Comparison of ENCODE assay signal across 1 cellular context in the genomic region with DNA sequence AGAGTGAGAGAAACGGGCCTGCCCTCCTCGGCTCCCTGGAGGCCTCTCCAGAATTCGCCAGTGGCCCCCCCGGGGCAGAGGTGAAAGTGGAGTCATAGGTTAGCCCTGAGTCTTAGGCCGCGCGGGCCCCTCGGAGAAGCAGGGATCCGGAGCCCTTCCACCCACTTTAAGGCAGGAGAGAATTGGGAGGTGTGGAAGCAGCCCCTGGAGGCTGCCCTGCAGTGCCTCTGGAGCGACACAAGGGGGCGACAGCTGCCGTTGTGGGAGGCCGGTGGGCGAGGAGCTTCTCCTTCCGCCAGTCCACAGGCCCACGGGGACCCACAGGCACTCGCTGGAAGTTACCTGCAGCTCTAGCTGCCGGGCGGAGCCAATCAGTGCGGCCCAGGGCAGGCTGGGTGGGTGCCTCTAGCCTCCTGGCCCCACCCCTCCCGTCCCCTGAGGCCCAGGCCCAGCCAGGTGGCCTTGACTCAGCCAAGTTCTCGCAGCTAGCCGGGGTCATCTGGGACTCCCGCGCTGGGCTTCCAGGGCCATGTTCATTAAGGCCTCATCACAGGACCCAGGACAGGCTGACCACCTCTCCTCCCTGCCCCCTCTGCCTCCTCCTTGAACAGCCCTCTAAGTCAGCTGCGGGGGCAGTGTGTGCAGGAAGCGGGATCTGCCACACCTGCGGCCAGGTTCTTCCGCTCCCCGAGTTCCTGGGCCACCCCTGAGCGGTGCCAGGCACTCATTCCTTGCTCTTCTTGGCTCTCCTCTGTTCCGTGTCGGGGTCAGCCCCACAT.
A peak's percentile ranks its signal among the peaks of the same experiment; 100 is the strongest.
TF ChIP-seq lines count a peak whose summit lies in the region.

No MANE protein-coding gene starts in this region.

TF ChIP-seq in K562, 482 proteins besides CTCF, POLR2A, EP300 and RAD21 (continued from another document and continues in another):
- TF ChIP-seq, protein P1, sequence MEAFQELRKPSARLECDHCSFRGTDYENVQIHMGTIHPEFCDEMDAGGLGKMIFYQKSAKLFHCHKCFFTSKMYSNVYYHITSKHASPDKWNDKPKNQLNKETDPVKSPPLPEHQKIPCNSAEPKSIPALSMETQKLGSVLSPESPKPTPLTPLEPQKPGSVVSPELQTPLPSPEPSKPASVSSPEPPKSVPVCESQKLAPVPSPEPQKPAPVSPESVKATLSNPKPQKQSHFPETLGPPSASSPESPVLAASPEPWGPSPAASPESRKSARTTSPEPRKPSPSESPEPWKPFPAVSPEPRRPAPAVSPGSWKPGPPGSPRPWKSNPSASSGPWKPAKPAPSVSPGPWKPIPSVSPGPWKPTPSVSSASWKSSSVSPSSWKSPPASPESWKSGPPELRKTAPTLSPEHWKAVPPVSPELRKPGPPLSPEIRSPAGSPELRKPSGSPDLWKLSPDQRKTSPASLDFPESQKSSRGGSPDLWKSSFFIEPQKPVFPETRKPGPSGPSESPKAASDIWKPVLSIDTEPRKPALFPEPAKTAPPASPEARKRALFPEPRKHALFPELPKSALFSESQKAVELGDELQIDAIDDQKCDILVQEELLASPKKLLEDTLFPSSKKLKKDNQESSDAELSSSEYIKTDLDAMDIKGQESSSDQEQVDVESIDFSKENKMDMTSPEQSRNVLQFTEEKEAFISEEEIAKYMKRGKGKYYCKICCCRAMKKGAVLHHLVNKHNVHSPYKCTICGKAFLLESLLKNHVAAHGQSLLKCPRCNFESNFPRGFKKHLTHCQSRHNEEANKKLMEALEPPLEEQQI (IDR thresholded peaks at IDR 0.05) = no peak
- TF ChIP-seq, protein P2, sequence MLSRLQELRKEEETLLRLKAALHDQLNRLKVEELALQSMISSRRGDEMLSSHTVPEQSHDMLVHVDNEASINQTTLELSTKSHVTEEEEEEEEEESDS (CRISPR knock-in tag; IDR thresholded peaks at IDR 0.05) = no peak
- no peak for TF ChIP-seq CEBPG (CRISPR knock-in tag; IDR thresholded peaks at IDR 0.05)
- no peak for TF ChIP-seq CEBPG (tag; conservative IDR thresholded peaks at IDR 0.05 in 1 of 2, IDR thresholded peaks at IDR 0.05 in 1 of 2)
- no peak for TF ChIP-seq ZNF239 (CRISPR knock-in tag; IDR thresholded peaks at IDR 0.05)
- no peak for TF ChIP-seq OTX1 (CRISPR knock-in tag; IDR thresholded peaks at IDR 0.05)
- TF ChIP-seq ZFX (CRISPR knock-in tag; IDR thresholded peaks at IDR 0.05) = peak; percentile 89
- TF ChIP-seq SRF (CRISPR knock-in tag; IDR thresholded peaks at IDR 0.05) = no peak
- no peak for TF ChIP-seq MYNN (IDR thresholded peaks at IDR 0.05)
- no peak for TF ChIP-seq MYNN (CRISPR knock-in tag; IDR thresholded peaks at IDR 0.05)
- peak; percentile 29; the same call in 1 of the 2 replicates for TF ChIP-seq L3MBTL2 (IDR thresholded peaks at IDR 0.05)
- TF ChIP-seq, protein P3, sequence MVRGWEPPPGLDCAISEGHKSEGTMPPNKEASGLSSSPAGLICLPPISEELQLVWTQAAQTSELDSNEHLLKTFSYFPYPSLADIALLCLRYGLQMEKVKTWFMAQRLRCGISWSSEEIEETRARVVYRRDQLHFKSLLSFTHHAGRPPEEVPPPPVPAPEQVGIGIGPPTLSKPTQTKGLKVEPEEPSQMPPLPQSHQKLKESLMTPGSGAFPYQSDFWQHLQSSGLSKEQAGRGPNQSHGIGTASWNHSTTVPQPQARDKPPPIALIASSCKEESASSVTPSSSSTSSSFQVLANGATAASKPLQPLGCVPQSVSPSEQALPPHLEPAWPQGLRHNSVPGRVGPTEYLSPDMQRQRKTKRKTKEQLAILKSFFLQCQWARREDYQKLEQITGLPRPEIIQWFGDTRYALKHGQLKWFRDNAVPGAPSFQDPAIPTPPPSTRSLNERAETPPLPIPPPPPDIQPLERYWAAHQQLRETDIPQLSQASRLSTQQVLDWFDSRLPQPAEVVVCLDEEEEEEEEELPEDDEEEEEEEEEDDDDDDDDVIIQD (CRISPR knock-in tag; IDR thresholded peaks at IDR 0.05) = no peak
- TF ChIP-seq, protein P4, sequence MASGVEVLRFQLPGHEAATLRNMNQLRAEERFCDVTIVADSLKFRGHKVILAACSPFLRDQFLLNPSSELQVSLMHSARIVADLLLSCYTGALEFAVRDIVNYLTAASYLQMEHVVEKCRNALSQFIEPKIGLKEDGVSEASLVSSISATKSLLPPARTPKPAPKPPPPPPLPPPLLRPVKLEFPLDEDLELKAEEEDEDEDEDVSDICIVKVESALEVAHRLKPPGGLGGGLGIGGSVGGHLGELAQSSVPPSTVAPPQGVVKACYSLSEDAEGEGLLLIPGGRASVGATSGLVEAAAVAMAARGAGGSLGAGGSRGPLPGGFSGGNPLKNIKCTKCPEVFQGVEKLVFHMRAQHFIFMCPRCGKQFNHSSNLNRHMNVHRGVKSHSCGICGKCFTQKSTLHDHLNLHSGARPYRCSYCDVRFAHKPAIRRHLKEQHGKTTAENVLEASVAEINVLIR (CRISPR knock-in tag; IDR thresholded peaks at IDR 0.05) = no peak
- no peak for TF ChIP-seq EP400 (IDR thresholded peaks at IDR 0.05)
- no peak for TF ChIP-seq ETV5 (CRISPR knock-in tag; IDR thresholded peaks at IDR 0.05; ENCODE audit: low read depth)
- no peak for TF ChIP-seq RBM22 (IDR thresholded peaks at IDR 0.05; ENCODE audit: low read depth, low read length, poor library complexity, severe bottlenecking)
- TF ChIP-seq, protein P5, sequence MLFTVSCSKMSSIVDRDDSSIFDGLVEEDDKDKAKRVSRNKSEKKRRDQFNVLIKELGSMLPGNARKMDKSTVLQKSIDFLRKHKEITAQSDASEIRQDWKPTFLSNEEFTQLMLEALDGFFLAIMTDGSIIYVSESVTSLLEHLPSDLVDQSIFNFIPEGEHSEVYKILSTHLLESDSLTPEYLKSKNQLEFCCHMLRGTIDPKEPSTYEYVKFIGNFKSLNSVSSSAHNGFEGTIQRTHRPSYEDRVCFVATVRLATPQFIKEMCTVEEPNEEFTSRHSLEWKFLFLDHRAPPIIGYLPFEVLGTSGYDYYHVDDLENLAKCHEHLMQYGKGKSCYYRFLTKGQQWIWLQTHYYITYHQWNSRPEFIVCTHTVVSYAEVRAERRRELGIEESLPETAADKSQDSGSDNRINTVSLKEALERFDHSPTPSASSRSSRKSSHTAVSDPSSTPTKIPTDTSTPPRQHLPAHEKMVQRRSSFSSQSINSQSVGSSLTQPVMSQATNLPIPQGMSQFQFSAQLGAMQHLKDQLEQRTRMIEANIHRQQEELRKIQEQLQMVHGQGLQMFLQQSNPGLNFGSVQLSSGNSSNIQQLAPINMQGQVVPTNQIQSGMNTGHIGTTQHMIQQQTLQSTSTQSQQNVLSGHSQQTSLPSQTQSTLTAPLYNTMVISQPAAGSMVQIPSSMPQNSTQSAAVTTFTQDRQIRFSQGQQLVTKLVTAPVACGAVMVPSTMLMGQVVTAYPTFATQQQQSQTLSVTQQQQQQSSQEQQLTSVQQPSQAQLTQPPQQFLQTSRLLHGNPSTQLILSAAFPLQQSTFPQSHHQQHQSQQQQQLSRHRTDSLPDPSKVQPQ (CRISPR knock-in tag; IDR thresholded peaks at IDR 0.05; ENCODE audit: borderline replicate concordance) = no peak
- TF ChIP-seq, protein P6, sequence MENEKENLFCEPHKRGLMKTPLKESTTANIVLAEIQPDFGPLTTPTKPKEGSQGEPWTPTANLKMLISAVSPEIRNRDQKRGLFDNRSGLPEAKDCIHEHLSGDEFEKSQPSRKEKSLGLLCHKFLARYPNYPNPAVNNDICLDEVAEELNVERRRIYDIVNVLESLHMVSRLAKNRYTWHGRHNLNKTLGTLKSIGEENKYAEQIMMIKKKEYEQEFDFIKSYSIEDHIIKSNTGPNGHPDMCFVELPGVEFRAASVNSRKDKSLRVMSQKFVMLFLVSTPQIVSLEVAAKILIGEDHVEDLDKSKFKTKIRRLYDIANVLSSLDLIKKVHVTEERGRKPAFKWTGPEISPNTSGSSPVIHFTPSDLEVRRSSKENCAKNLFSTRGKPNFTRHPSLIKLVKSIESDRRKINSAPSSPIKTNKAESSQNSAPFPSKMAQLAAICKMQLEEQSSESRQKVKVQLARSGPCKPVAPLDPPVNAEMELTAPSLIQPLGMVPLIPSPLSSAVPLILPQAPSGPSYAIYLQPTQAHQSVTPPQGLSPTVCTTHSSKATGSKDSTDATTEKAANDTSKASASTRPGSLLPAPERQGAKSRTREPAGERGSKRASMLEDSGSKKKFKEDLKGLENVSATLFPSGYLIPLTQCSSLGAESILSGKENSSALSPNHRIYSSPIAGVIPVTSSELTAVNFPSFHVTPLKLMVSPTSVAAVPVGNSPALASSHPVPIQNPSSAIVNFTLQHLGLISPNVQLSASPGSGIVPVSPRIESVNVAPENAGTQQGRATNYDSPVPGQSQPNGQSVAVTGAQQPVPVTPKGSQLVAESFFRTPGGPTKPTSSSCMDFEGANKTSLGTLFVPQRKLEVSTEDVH (IDR thresholded peaks at IDR 0.05; ENCODE audit: low read depth, partially characterized antibody) = peak; percentile 39
- peak in 1 of 3 experiments; percentile 55 for TF ChIP-seq YY1 (IDR thresholded peaks at IDR 0.05; ENCODE audit: borderline replicate concordance in 1 of 3, control insufficient read depth in 1 of 3, extremely low read depth in 1 of 3, insufficient read depth in 3 of 3, insufficient read length in 1 of 3, insufficient replicate concordance in 2 of 3, low read depth in 1 of 3, low read length in 2 of 3)
- no peak for TF ChIP-seq NR2F6 (CRISPR knock-in tag; IDR thresholded peaks at IDR 0.05)
- 0 out of 2 replicates have a peak, but pooled peaks have one; percentile 23 for TF ChIP-seq ZNF384 (IDR thresholded peaks at IDR 0.05; ENCODE audit: low read depth, low read length)
- 0 out of 2 replicates have a peak, but pooled peaks have one; percentile 24 for TF ChIP-seq KLF16 (IDR thresholded peaks at IDR 0.05)
- no peak for TF ChIP-seq EWSR1 (IDR thresholded peaks at IDR 0.05; ENCODE audit: borderline replicate concordance, low read depth, partially characterized antibody)
- TF ChIP-seq ZNF444 (CRISPR knock-in tag; IDR thresholded peaks at IDR 0.05) = no peak
- no peak for TF ChIP-seq ATF1 (CRISPR knock-in tag; IDR thresholded peaks at IDR 0.05)
- no peak for TF ChIP-seq ATF1 (tag; IDR thresholded peaks at IDR 0.05)
- TF ChIP-seq, protein P7, sequence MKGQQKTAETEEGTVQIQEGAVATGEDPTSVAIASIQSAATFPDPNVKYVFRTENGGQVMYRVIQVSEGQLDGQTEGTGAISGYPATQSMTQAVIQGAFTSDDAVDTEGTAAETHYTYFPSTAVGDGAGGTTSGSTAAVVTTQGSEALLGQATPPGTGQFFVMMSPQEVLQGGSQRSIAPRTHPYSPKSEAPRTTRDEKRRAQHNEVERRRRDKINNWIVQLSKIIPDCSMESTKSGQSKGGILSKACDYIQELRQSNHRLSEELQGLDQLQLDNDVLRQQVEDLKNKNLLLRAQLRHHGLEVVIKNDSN (CRISPR knock-in tag; IDR thresholded peaks at IDR 0.05) = peak; percentile 36; the same call in 1 of the 2 replicates
- TF ChIP-seq, protein P8, sequence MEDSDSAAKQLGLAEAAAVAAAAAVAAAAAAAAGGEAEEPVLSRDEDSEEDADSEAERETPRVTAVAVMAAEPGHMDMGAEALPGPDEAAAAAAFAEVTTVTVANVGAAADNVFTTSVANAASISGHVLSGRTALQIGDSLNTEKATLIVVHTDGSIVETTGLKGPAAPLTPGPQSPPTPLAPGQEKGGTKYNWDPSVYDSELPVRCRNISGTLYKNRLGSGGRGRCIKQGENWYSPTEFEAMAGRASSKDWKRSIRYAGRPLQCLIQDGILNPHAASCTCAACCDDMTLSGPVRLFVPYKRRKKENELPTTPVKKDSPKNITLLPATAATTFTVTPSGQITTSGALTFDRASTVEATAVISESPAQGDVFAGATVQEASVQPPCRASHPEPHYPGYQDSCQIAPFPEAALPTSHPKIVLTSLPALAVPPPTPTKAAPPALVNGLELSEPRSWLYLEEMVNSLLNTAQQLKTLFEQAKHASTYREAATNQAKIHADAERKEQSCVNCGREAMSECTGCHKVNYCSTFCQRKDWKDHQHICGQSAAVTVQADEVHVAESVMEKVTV (CRISPR knock-in tag; IDR thresholded peaks at IDR 0.05) = peak; percentile 47; the same call in 1 of the 2 replicates
- peak; percentile 47; the same call in 1 of the 2 replicates for TF ChIP-seq CC2D1A (IDR thresholded peaks at IDR 0.05)
- TF ChIP-seq, protein P9, sequence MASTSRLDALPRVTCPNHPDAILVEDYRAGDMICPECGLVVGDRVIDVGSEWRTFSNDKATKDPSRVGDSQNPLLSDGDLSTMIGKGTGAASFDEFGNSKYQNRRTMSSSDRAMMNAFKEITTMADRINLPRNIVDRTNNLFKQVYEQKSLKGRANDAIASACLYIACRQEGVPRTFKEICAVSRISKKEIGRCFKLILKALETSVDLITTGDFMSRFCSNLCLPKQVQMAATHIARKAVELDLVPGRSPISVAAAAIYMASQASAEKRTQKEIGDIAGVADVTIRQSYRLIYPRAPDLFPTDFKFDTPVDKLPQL (IDR thresholded peaks at IDR 0.05; ENCODE audit: extremely low read depth, insufficient read length) = no peak
- TF ChIP-seq, protein P10, sequence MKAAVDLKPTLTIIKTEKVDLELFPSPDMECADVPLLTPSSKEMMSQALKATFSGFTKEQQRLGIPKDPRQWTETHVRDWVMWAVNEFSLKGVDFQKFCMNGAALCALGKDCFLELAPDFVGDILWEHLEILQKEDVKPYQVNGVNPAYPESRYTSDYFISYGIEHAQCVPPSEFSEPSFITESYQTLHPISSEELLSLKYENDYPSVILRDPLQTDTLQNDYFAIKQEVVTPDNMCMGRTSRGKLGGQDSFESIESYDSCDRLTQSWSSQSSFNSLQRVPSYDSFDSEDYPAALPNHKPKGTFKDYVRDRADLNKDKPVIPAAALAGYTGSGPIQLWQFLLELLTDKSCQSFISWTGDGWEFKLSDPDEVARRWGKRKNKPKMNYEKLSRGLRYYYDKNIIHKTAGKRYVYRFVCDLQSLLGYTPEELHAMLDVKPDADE (conservative IDR thresholded peaks at IDR 0.05; ENCODE audit: control insufficient read depth, low read depth, low read length) = 0 out of 2 replicates have a peak, but pooled peaks have one; percentile 32
- TF ChIP-seq, protein P11, sequence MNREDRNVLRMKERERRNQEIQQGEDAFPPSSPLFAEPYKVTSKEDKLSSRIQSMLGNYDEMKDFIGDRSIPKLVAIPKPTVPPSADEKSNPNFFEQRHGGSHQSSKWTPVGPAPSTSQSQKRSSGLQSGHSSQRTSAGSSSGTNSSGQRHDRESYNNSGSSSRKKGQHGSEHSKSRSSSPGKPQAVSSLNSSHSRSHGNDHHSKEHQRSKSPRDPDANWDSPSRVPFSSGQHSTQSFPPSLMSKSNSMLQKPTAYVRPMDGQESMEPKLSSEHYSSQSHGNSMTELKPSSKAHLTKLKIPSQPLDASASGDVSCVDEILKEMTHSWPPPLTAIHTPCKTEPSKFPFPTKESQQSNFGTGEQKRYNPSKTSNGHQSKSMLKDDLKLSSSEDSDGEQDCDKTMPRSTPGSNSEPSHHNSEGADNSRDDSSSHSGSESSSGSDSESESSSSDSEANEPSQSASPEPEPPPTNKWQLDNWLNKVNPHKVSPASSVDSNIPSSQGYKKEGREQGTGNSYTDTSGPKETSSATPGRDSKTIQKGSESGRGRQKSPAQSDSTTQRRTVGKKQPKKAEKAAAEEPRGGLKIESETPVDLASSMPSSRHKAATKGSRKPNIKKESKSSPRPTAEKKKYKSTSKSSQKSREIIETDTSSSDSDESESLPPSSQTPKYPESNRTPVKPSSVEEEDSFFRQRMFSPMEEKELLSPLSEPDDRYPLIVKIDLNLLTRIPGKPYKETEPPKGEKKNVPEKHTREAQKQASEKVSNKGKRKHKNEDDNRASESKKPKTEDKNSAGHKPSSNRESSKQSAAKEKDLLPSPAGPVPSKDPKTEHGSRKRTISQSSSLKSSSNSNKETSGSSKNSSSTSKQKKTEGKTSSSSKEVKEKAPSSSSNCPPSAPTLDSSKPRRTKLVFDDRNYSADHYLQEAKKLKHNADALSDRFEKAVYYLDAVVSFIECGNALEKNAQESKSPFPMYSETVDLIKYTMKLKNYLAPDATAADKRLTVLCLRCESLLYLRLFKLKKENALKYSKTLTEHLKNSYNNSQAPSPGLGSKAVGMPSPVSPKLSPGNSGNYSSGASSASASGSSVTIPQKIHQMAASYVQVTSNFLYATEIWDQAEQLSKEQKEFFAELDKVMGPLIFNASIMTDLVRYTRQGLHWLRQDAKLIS (CRISPR knock-in tag; IDR thresholded peaks at IDR 0.05) = 0 out of 2 replicates have a peak, but pooled peaks have one; percentile 32
- peak; percentile 71 for TF ChIP-seq RBFOX2 (IDR thresholded peaks at IDR 0.05; ENCODE audit: low read depth, low read length)
- no peak for TF ChIP-seq ZNF717 (CRISPR knock-in tag; IDR thresholded peaks at IDR 0.05)
- peak; percentile 52; the same call in 1 of the 2 replicates for TF ChIP-seq PHF8 (IDR thresholded peaks at IDR 0.05; ENCODE audit: borderline replicate concordance, low read length)
